Comparison of ENCODE assay signal across 23 cellular contexts in genomic region chr9:38342532-38342931, GRCh38.
"Had no signal": no experiment of that assay in that cellular context is flagged by ENCODE, and none has a peak within 500 bp of the region (broad histone marks: within the 10 kb centered on the region; RNA-seq: fewer than 3 reads in every experiment).

No MANE protein-coding gene starts in this region.

- ATAC-seq: left colon; left lung; lower lobe of right lung; naive thymus-derived CD8-positive, alpha-beta T cell; right lobe of liver; stimulated activated memory B cell treated with anti-CD40 and anti-IgM and Interleukin-4, amounts not matched to agents 10 μg/mL and 1 μg/mL and 100 μg/mL, for 72 hours; stimulated activated naive CD8-positive, alpha-beta T cell treated with anti-CD3 and anti-CD28 coated beads, Interleukin-15, amount 100 ng/mL, for 72 hours had no signal

- H3K27ac ChIP-seq: left lung, lower lobe of right lung, ovary, right atrium auricular region, right lobe of liver, tibial nerve, uterus had no signal

- H3K27ac Mint-ChIP-seq: progenitor cell of endocrine pancreas; stimulated activated memory B cell treated with anti-CD40 and anti-IgM and Interleukin-4, amounts not matched to agents 10 μg/mL and 1 μg/mL and 100 μg/mL, for 72 hours; type B pancreatic cell had no signal

- H3K9me3 ChIP-seq: left lung, lower lobe of right lung, ovary, right atrium auricular region, right lobe of liver, tibial nerve, uterus had no signal

- H3K27me3 ChIP-seq: ovary, right atrium auricular region, right lobe of liver, tibial nerve, uterus had no signal

- FAIRE-seq: kidney had no signal

- DNase-seq: kidney; left colon; left lung; lower lobe of right lung; mammary epithelial cell; mesenchymal stem cell; naive thymus-derived CD8-positive, alpha-beta T cell; ovary; right lobe of liver; stimulated activated CD4-positive, alpha-beta T cell treated with anti-CD3 and anti-CD28 coated beads, Interleukin-1b, Interleukin-23, amount 100 ng/mL, for 48 hours; stimulated activated CD4-positive, alpha-beta T cell treated with anti-CD3 and anti-CD28 coated beads, Interleukin-2, amount 100 ng/mL, for 48 hours; stimulated activated CD4-positive, alpha-beta T cell treated with anti-CD3 and anti-CD28 coated beads, Interleukin-4, amount 100 ng/mL, for 4 hours; stimulated activated CD8-positive, alpha-beta memory T cell treated with anti-CD3 and anti-CD28 coated beads, Interleukin-4, amount 100 ng/mL, for 48 hours; stimulated activated naive CD4-positive, alpha-beta T cell treated with Interleukin-2 at 50 U/mL for 16 hours; stimulated activated naive CD8-positive, alpha-beta T cell treated with anti-CD3 and anti-CD28 coated beads, Interleukin-15, amount 100 ng/mL, for 72 hours; substantia nigra; uterus had no signal

- H3K4me1 ChIP-seq: left lung, lower lobe of right lung, uterus had no signal

- H3K4me3 ChIP-seq: left lung, lower lobe of right lung, ovary, right atrium auricular region, right lobe of liver, smooth muscle cell, tibial nerve, uterus had no signal

- H3K4me3 Mint-ChIP-seq: naive thymus-derived CD8-positive, alpha-beta T cell; stimulated activated memory B cell treated with anti-CD40 and anti-IgM and Interleukin-4, amounts not matched to agents 10 μg/mL and 1 μg/mL and 100 μg/mL, for 72 hours; stimulated activated naive CD8-positive, alpha-beta T cell treated with anti-CD3 and anti-CD28 coated beads, Interleukin-15, amount 100 ng/mL, for 72 hours; type B pancreatic cell had no signal

- H3K4me1 Mint-ChIP-seq: naive thymus-derived CD8-positive, alpha-beta T cell; stimulated activated memory B cell treated with anti-CD40 and anti-IgM and Interleukin-4, amounts not matched to agents 10 μg/mL and 1 μg/mL and 100 μg/mL, for 72 hours; stimulated activated naive CD8-positive, alpha-beta T cell treated with anti-CD3 and anti-CD28 coated beads, Interleukin-15, amount 100 ng/mL, for 72 hours had no signal

- H3K36me3 Mint-ChIP-seq: naive thymus-derived CD8-positive, alpha-beta T cell; stimulated activated memory B cell treated with anti-CD40 and anti-IgM and Interleukin-4, amounts not matched to agents 10 μg/mL and 1 μg/mL and 100 μg/mL, for 72 hours; type B pancreatic cell had no signal

- H3K36me3 ChIP-seq: left lung, lower lobe of right lung, ovary, right atrium auricular region, right lobe of liver, tibial nerve, uterus had no signal

- H3K4me2 ChIP-seq: smooth muscle cell had no signal
